Comparison of ENCODE assay signal across 1 cellular context in genomic region chr7:105521731-105522458, GRCh38.
TF ChIP-seq lines count a peak whose summit lies in the region.

Gene PUS7, minus strand, starts transcription at chr7:105522271. Its CDS starts 13,759 bp downstream, at chr7:105508512.

TF ChIP-seq in HEK293, 187 proteins besides CTCF, POLR2A, EP300 and RAD21 (continued from another document and continues in another):
- TF ChIP-seq ZBTB11 (tag by site-specific recombination; conservative IDR thresholded peaks at IDR 0.05; ENCODE audit: low read depth) (peak; percentile 37), ZNF510 (tag by site-specific recombination; IDR thresholded peaks at IDR 0.05; ENCODE audit: insufficient replicate concordance) (no peak), ZNF362 (tag by site-specific recombination; IDR thresholded peaks at IDR 0.05) (no peak), ZNF623 (tag by site-specific recombination; IDR thresholded peaks at IDR 0.05) (no peak), ZNF2 (tag by site-specific recombination; IDR thresholded peaks at IDR 0.05) (peak; percentile 6; the same call in 1 of the 2 replicates), ZFHX2 (tag by site-specific recombination; conservative IDR thresholded peaks at IDR 0.05) (peak; percentile 68), PATZ1 (tag by site-specific recombination; IDR thresholded peaks at IDR 0.05) (peak; percentile 22; the same call in 1 of the 2 replicates), ZBTB1 (tag by site-specific recombination; IDR thresholded peaks at IDR 0.05) (no peak), HOXC10 (CRISPR knock-in tag; IDR thresholded peaks at IDR 0.05) (no peak), ZNF560 (tag by site-specific recombination; IDR thresholded peaks at IDR 0.05; ENCODE audit: borderline replicate concordance) (no peak), ZNF692 (tag by site-specific recombination; IDR thresholded peaks at IDR 0.05) (peak; percentile 77; the same call in 1 of the 2 replicates), KLF7 (tag by site-specific recombination; IDR thresholded peaks at IDR 0.05; ENCODE audit: borderline replicate concordance) (no peak), KLF10 (tag by site-specific recombination; IDR thresholded peaks at IDR 0.05) (peak; percentile 64; the same call in 1 of the 2 replicates), ZNF677 (tag by site-specific recombination; IDR thresholded peaks at IDR 0.05) (0 out of 2 replicates have a peak, but pooled peaks have one; percentile 26), ZNF169 (tag by site-specific recombination; IDR thresholded peaks at IDR 0.05) (no peak), IKZF3 (tag by site-specific recombination; IDR thresholded peaks at IDR 0.05) (peak; percentile 64), TRIM28 (IDR thresholded peaks at IDR 0.05; ENCODE audit: borderline replicate concordance, low read length) (no peak), ZNF768 (tag by site-specific recombination; IDR thresholded peaks at IDR 0.05) (no peak), ZIC2 (tag by site-specific recombination; IDR thresholded peaks at IDR 0.05) (peak; percentile 35; the same call in 1 of the 2 replicates), SALL2 (tag by site-specific recombination; IDR thresholded peaks at IDR 0.05; ENCODE audit: borderline replicate concordance) (no peak), ZNF366 (tag by site-specific recombination; conservative IDR thresholded peaks at IDR 0.05) (no peak; the same call in 1 of the 2 replicates), ZNF600 (tag by site-specific recombination; IDR thresholded peaks at IDR 0.05) (peak; percentile 26; the same call in 1 of the 2 replicates), ZNF707 (tag by site-specific recombination; IDR thresholded peaks at IDR 0.05) (no peak), ZNF24 (tag by site-specific recombination; IDR thresholded peaks at IDR 0.05) (no peak), ZBTB17 (tag by site-specific recombination; IDR thresholded peaks at IDR 0.05) (no peak), ZNF513 (tag by site-specific recombination; IDR thresholded peaks at IDR 0.05) (no peak), SETDB1 (IDR thresholded peaks at IDR 0.05; ENCODE audit: insufficient read length, low read length) (no peak), ZNF23 (tag by site-specific recombination; IDR thresholded peaks at IDR 0.05; ENCODE audit: borderline replicate concordance) (no peak), GLI4 (tag by site-specific recombination; IDR thresholded peaks at IDR 0.05) (no peak), ZNF792 (tag by site-specific recombination; IDR thresholded peaks at IDR 0.05) (no peak), ZNF354C (tag by site-specific recombination; IDR thresholded peaks at IDR 0.05; ENCODE audit: borderline replicate concordance, low read depth) (no peak), ZNF596 (tag by site-specific recombination; IDR thresholded peaks at IDR 0.05) (peak; percentile 37; the same call in 1 of the 2 replicates), ZNF639 (tag by site-specific recombination; IDR thresholded peaks at IDR 0.05) (no peak), ZBTB44 (tag by site-specific recombination; IDR thresholded peaks at IDR 0.05) (0 out of 2 replicates have a peak, but pooled peaks have one; percentile 8), EGR2 (tag by site-specific recombination; IDR thresholded peaks at IDR 0.05; ENCODE audit: low read depth) (0 out of 2 replicates have a peak, but pooled peaks have one; percentile 26), ZSCAN4 (tag by site-specific recombination; IDR thresholded peaks at IDR 0.05) (no peak), ZNF830 (tag by site-specific recombination; IDR thresholded peaks at IDR 0.05; ENCODE audit: low read depth) (no peak), ZNF214 (tag by site-specific recombination; IDR thresholded peaks at IDR 0.05; ENCODE audit: borderline replicate concordance) (no peak), ZEB2 (tag by site-specific recombination; IDR thresholded peaks at IDR 0.05) (no peak), SP3 (tag by site-specific recombination; IDR thresholded peaks at IDR 0.05) (peak; percentile 46), SCRT1 (tag by site-specific recombination; IDR thresholded peaks at IDR 0.05; ENCODE audit: borderline replicate concordance) (no peak), ZNF26 (tag by site-specific recombination; IDR thresholded peaks at IDR 0.05) (no peak), ZNF140 (tag by site-specific recombination; IDR thresholded peaks at IDR 0.05) (no peak), HOXD13 (CRISPR knock-in tag; IDR thresholded peaks at IDR 0.05; ENCODE audit: borderline replicate concordance) (no peak), HOXA7 (CRISPR knock-in tag; IDR thresholded peaks at IDR 0.05; ENCODE audit: borderline replicate concordance) (no peak), BCL11A (tag by site-specific recombination; IDR thresholded peaks at IDR 0.05; ENCODE audit: low read depth) (no peak), ZNF138 (tag by site-specific recombination; IDR thresholded peaks at IDR 0.05; ENCODE audit: borderline replicate concordance) (no peak), SP2 (tag by site-specific recombination; IDR thresholded peaks at IDR 0.05) (no peak; the same call in none of the 2 replicates), ZSCAN16 (tag by site-specific recombination; IDR thresholded peaks at IDR 0.05) (no peak), ZNF423 (tag by site-specific recombination; IDR thresholded peaks at IDR 0.05) (no peak), GLIS1 (tag by site-specific recombination; IDR thresholded peaks at IDR 0.05) (0 out of 2 replicates have a peak, but pooled peaks have one; percentile 5)
